2 cellular contexts compared by ENCODE assay signal in genomic region chr1:187892640-187893039, GRCh38.
A peak's percentile ranks its signal among the peaks of the same experiment; 100 is the strongest.
TF ChIP-seq lines count a peak whose summit lies in the region.

No MANE protein-coding gene starts in this region.

TF ChIP-seq in SK-N-SH treated with all-trans-retinoic acid at 6 μM for 48 hours, 23 proteins besides CTCF, POLR2A, EP300 and RAD21 (continued from another document):
- TF ChIP-seq, protein P1, sequence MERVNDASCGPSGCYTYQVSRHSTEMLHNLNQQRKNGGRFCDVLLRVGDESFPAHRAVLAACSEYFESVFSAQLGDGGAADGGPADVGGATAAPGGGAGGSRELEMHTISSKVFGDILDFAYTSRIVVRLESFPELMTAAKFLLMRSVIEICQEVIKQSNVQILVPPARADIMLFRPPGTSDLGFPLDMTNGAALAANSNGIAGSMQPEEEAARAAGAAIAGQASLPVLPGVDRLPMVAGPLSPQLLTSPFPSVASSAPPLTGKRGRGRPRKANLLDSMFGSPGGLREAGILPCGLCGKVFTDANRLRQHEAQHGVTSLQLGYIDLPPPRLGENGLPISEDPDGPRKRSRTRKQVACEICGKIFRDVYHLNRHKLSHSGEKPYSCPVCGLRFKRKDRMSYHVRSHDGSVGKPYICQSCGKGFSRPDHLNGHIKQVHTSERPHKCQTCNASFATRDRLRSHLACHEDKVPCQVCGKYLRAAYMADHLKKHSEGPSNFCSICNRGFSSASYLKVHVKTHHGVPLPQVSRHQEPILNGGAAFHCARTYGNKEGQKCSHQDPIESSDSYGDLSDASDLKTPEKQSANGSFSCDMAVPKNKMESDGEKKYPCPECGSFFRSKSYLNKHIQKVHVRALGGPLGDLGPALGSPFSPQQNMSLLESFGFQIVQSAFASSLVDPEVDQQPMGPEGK (CRISPR knock-in tag; IDR thresholded peaks at IDR 0.05; ENCODE audit: borderline replicate concordance): no peak
- TF ChIP-seq ISL1 (CRISPR knock-in tag; IDR thresholded peaks at IDR 0.05): peak; percentile 92
- no peak for TF ChIP-seq ZC3H10 (CRISPR knock-in tag; IDR thresholded peaks at IDR 0.05)

TF ChIP-seq in SK-N-SH, 30 proteins besides CTCF, POLR2A, EP300 and RAD21 (continued from another document):
- TF ChIP-seq POLR2AphosphoS5 (IDR thresholded peaks at IDR 0.05; ENCODE audit: low read depth, low read length): no peak
TF ChIP-seq in SK-N-SH: peak in this region for 0.
